In genomic region chr5:108747111-108748009, GRCh38 we compare ENCODE assay signal across 1 cellular context.
A peak's percentile ranks its signal among the peaks of the same experiment; 100 is the strongest.
TF ChIP-seq lines count a peak whose summit lies in the region.

Gene FER, plus strand, starts transcription at chr5:108747897. Its CDS starts 50,286 bp downstream, at chr5:108798183.

TF ChIP-seq in K562, 482 proteins besides CTCF, POLR2A, EP300 and RAD21 (continued from another document):
- TF ChIP-seq AFF4 (CRISPR knock-in tag; IDR thresholded peaks at IDR 0.05) (no peak), TCF3 (CRISPR knock-in tag; IDR thresholded peaks at IDR 0.05) (0 out of 2 replicates have a peak, but pooled peaks have one; percentile 5), JUN (IDR thresholded peaks at IDR 0.05; ENCODE audit: borderline replicate concordance, low read depth, low read length) (peak; percentile 61), JUN (CRISPR knock-in tag; IDR thresholded peaks at IDR 0.05; ENCODE audit: borderline replicate concordance) (no peak), POLR2AphosphoS5 (IDR thresholded peaks at IDR 0.05; ENCODE audit: control insufficient read depth, insufficient read depth, low read depth, low read length) (peak; percentile 69), EHMT2 (IDR thresholded peaks at IDR 0.05) (peak; percentile 36; the same call in 1 of the 2 replicates), BACH1 (tag; IDR thresholded peaks at IDR 0.05) (0 out of 2 replicates have a peak, but pooled peaks have one; percentile 30)
TF ChIP-seq in K562: peak in this region for 30.
